Comparison of ENCODE assay signal across 8 cellular contexts in genomic region chr7:6008668-6009611, GRCh38.
A peak's percentile ranks its signal among the peaks of the same experiment; 100 is the strongest.
DNase-seq lines count a peak whose midpoint lies in the region; ATAC-seq and FAIRE-seq lines count a peak whose summit lies in the region.

Gene AIMP2 (plus strand): TSS chr7:6009272. CDS start chr7:6009364, 92 bp downstream.
Gene PMS2 (minus strand): TSS chr7:6009049. CDS start chr7:6009019, 30 bp downstream.

- peak within 1 kb of the TSS; percentile 83 for H3K9ac ChIP-seq in BLaER1

- peak within 1 kb of the TSS; percentile 95 for H3K4me2 ChIP-seq in BLaER1

- H3K4me3 ChIP-seq in BLaER1: peak within 1 kb of the TSS; percentile 81

- H4K20me1 ChIP-seq in BLaER1: peaks cover 8% of the 10 kb centered on the region; the same call in 1 of the 2 replicates

- ATAC-seq in HG03457 (IDR thresholded peaks at IDR 0.05; ENCODE audit: unreplicated experiment): peak; percentile 86

- H3K36me3 ChIP-seq in BLaER1: peaks cover 45% of the 10 kb centered on the region

- peak; percentile 91 for FAIRE-seq in GM19239 (lab: Jason Lieb, UNC)

- no peaks in the 10 kb centered on the region for H3K9me3 ChIP-seq in BLaER1

- peak within 1 kb of the TSS; percentile 84 for H3K27ac ChIP-seq in BLaER1
- H3K27ac ChIP-seq in cingulate gyrus (ENCODE audit: low read depth, low read length): peak within 1 kb of the TSS; percentile 88

- no peaks in the 10 kb centered on the region for H3K27me3 ChIP-seq in BLaER1

- peaks cover 37% of the 10 kb centered on the region for H3K4me1 ChIP-seq in BLaER1

- peak; percentile 83 for DNase-seq in GM19239 (ENCODE audit: insufficient read length, low spot score)
- peak; percentile 92 for DNase-seq in NCI-H524 treated with DMSO at 0.1 percent for 48 hours (lab: John Stamatoyannopoulos, UW)
- peak; percentile 94 to 97 for DNase-seq in activated CD4-positive, alpha-beta T cell treated with anti-CD3 and anti-CD28 coated beads for 4 hours
- DNase-seq in kidney tubule cell (ENCODE audit: low spot score): peak; percentile 99
- DNase-seq in stimulated activated CD4-positive, alpha-beta T cell treated with anti-CD3 and anti-CD28 coated beads, Interleukin-1b, Interleukin-23, amount 100 ng/mL, for 24 hours (ENCODE audit: low read depth in 4 of 4, low spot score in 1 of 4): peak; percentile 89 to 96 (median 94)

Comparison
In these comparisons a context has a peak if more than half of its experiments do, and no peak if none do; other contexts are left out.
1. Peak in every context shown above with its lines: DNase-seq, ATAC-seq, H3K4me3 ChIP-seq and H3K27ac ChIP-seq.